In the genomic region with DNA sequence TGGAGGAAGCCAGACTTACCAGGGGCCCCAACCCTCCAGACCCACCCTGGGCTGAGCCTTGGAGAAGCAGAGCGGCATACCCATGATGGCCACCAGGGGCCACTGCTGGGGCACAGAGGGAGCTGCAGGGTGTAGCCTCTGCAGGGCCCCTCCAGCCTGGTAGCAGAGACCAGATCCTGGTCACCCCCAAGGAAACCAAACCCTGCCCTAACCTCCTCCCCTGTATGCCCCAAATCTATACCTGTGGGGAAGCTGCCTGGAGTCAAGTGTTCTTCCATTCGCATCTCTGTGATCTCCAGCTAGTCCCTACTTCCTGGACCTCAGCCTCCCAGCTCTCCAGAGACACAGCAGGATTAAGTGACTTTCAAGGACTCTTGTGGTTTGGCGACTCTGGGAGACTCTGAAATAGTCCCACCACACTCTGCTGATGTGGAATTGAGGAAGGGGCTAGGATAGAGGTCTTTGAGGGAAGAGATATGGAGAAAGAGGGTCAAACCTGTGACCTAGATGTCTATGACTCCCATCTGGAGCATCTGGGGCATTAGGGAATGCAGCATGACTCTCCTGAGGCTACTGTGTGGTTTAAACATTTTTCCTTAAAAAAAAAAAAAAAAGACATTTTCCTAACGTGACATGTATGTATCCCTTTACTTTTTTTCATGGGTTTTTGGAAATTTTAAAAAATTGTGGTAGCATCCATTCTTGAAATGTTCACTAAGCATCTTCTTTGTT, we compare ENCODE assay signal across 8 cellular contexts.
DNase-seq lines count a peak whose midpoint lies in the region; ATAC-seq and TF ChIP-seq lines count a peak whose summit lies in the region.

No MANE protein-coding gene starts in this region.

- H3K4me1 ChIP-seq in esophagus squamous epithelium, result peaks cover 25 to 66% (median 47%) of the 10 kb centered on the region in 3 donors
- H3K4me1 ChIP-seq in subcutaneous abdominal adipose tissue (ENCODE audit: control insufficient read depth in 5 of 5, insufficient read depth in 5 of 5, low read length in 5 of 5), result peaks cover 29 to 73% (median 70%) of the 10 kb centered on the region in 5 donors

- H3K27me3 ChIP-seq in esophagus squamous epithelium (peaks cover 0 to 4% (median 0%) of the 10 kb centered on the region in 4 donors), subcutaneous abdominal adipose tissue (ENCODE audit: control insufficient read depth in 5 of 5, insufficient read depth in 4 of 5, low read length in 5 of 5) (no peaks in the 10 kb centered on the region)

- ATAC-seq in HG02623 (IDR thresholded peaks at IDR 0.05; ENCODE audit: unreplicated experiment), result peak; percentile 88

- peaks cover 12% of the 10 kb centered on the region for H3K27me3 Mint-ChIP-seq in nephron progenitor cell (ENCODE audit: low read depth, poor library complexity)

- H3K9me3 Mint-ChIP-seq in nephron progenitor cell, result no peaks in the 10 kb centered on the region

- no peak overlapping the region for H3K4me3 Mint-ChIP-seq in nephron progenitor cell

- no peaks in the 10 kb centered on the region for H3K9me3 ChIP-seq in esophagus squamous epithelium
- H3K9me3 ChIP-seq in subcutaneous abdominal adipose tissue (ENCODE audit: control insufficient read depth in 5 of 5, low read length in 5 of 5), result no peaks in the 10 kb centered on the region

- peaks cover 35% of the 10 kb centered on the region for H3K4me1 Mint-ChIP-seq in nephron progenitor cell

- WGBS in esophagus squamous epithelium, 2 donors, result 32 to 35% methylated on average over 2 to 4 of the region's 4 CpGs

- intact Hi-C loops in esophagus squamous epithelium (cut with DNase I), result loop anchor here (2.0 kb wide), 1 partner anchor 83 kb away; no protein-coding TSS in a partner anchor

- H3K4me3 ChIP-seq in esophagus squamous epithelium (no peak overlapping the region), subcutaneous abdominal adipose tissue (ENCODE audit: low read depth in 1 of 5, low read length in 5 of 5) (peak overlapping the region in 1 of 5 donors; percentile 26)

- no peaks in the 10 kb centered on the region for H3K36me3 Mint-ChIP-seq in nephron progenitor cell (ENCODE audit: low read depth)

- TF ChIP-seq CTCF in esophagus squamous epithelium (IDR thresholded peaks at IDR 0.05), result peak; percentile 90 to 96 (median 92)
- peak; percentile 93 for TF ChIP-seq CTCF in nephron progenitor cell (IDR thresholded peaks at IDR 0.05)

- DNase-seq in NCI-H2081 (lab: John Stamatoyannopoulos, UW) (peak; percentile 51 to 58), NCI-H2081 treated with DMSO at 0.1 percent for 48 hours (lab: John Stamatoyannopoulos, UW) (no peak), NOMO-1 treated with DMSO at 0.1 percent for 48 hours (lab: John Stamatoyannopoulos, UW; ENCODE audit: unreplicated experiment) (peak; percentile 69), esophagus squamous epithelium (lab: John Stamatoyannopoulos, UW) (no peak), nephron progenitor cell (peak; percentile 81)
- peak; percentile 86 for DNase-seq in activated CD8-positive, alpha-beta memory T cell treated with anti-CD3 and anti-CD28 coated beads, Interleukin-2, amount 50 U/mL, for 48 hours

- H3K27ac Mint-ChIP-seq in nephron progenitor cell, result no peak overlapping the region

- H3K36me3 ChIP-seq in esophagus squamous epithelium, result no peaks in the 10 kb centered on the region
- H3K36me3 ChIP-seq in subcutaneous abdominal adipose tissue (ENCODE audit: control insufficient read depth in 5 of 5, insufficient read depth in 5 of 5, low read length in 5 of 5), result peaks cover 0 to 4% (median 3%) of the 10 kb centered on the region in 5 donors

- H3K9ac ChIP-seq in subcutaneous abdominal adipose tissue (ENCODE audit: low read length in 5 of 5), result peak overlapping the region in 1 of 5 donors; percentile 42

- no peak for TF ChIP-seq POLR2A in esophagus squamous epithelium (IDR thresholded peaks at IDR 0.05)

- H3K27ac ChIP-seq in esophagus squamous epithelium (peak overlapping the region in 3 of 4 donors; percentile 16 to 90 (median 45)), subcutaneous abdominal adipose tissue (ENCODE audit: low read depth, low read length) (peak overlapping the region; percentile 99)

Comparison
In these comparisons a context has a peak if more than half of its experiments do, and no peak if none do; other contexts are left out.
1. DNase-seq: peak in NCI-H2081 (2 of 2), NOMO-1 treated with DMSO at 0.1 percent for 48 hours (single experiment), activated CD8-positive, alpha-beta memory T cell treated with anti-CD3 and anti-CD28 coated beads, Interleukin-2, amount 50 U/mL, for 48 hours (single experiment) and nephron progenitor cell (single experiment); none in NCI-H2081 treated with DMSO at 0.1 percent for 48 hours (single experiment) and esophagus squamous epithelium (single experiment).